1 cellular context compared by ENCODE assay signal in genomic region chr5:75640826-75641225, GRCh38.
TF ChIP-seq lines count a peak whose summit lies in the region.

No MANE protein-coding gene starts in this region.

TF ChIP-seq in endothelial cell of umbilical vein, 7 proteins besides CTCF, POLR2A, EP300 and RAD21:
- TF ChIP-seq EZH2 (IDR thresholded peaks at IDR 0.05; ENCODE audit: borderline replicate concordance, low read depth, low read length, severe bottlenecking) (no peak), MAX (IDR thresholded peaks at IDR 0.05; ENCODE audit: insufficient read depth, insufficient read length) (no peak), MYC (IDR thresholded peaks at IDR 0.05; ENCODE audit: low read depth, low read length) (no peak), GATA2 (IDR thresholded peaks at IDR 0.05; ENCODE audit: insufficient read depth, insufficient read length, low read depth, low read length) (no peak), JUN (IDR thresholded peaks at IDR 0.05; ENCODE audit: borderline replicate concordance, insufficient read depth, insufficient read length, low read depth) (no peak), FOS (IDR thresholded peaks at IDR 0.05; ENCODE audit: borderline replicate concordance, insufficient read depth, low read length) (no peak), POLR2AphosphoS5 (IDR thresholded peaks at IDR 0.05; ENCODE audit: insufficient read depth, low read depth, low read length) (no peak)
